Comparison of ENCODE assay signal across 8 cellular contexts in the genomic region with DNA sequence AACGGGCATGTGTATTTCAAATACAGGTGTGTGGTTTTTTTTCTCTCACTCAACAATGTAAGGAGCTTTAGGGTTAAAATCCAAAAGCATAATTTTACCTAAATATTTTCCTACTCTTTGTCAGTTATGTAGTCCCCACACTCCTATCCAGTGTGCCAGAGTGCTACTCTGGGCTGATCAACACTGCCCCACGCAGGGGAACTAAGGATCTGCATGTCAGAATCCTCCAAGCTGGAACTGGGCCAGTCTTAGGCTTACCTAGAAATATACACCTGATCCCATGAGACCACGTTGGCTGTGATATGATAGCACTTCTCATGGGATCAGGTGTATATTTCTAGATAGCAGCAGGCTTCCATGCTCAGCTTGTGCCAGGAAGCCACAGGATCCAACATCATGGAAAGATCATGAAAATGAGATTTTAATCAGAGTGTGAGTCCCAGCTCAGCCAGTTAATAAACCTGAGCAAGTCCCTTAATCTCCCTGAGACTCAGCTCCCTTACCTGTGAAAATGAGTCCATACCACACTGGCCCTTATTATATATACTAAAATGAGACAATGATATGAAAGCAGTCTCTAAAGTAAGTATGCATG. TPM values are rescaled to one million over a fixed set of nuclear protein-coding genes. Genes with fewer than 3 reads are reported as not detected.
DNase-seq lines count a peak whose midpoint lies in the region; ATAC-seq, FAIRE-seq and TF ChIP-seq lines count a peak whose summit lies in the region.

No MANE protein-coding gene starts in this region.

- H3K9me3 Mint-ChIP-seq in activated CD8-positive, alpha-beta T cell treated with anti-CD3 and anti-CD28 coated beads for 36 hours: peaks cover 3% of the 10 kb centered on the region
- H3K9me3 Mint-ChIP-seq in stimulated activated effector memory CD8-positive, alpha-beta T cell treated with anti-CD3 and anti-CD28 coated beads, Interleukin-12 subunit alpha, Interleukin-12 subunit beta, amount 100 ng/mL, for 72 hours: no peaks in the 10 kb centered on the region

- CTCF ChIA-PET in activated CD8-positive, alpha-beta T cell treated with anti-CD3 and anti-CD28 coated beads for 36 hours (lab: Charles Lee): interaction anchor here (0.6 to 5.5 kb wide), 39 partner anchors 10 to 273 kb away, joined by 3 to 45 read pairs (median 5); partner anchors contain the start of gene CCDC141

- no peaks in the 10 kb centered on the region for H3K27me3 Mint-ChIP-seq in activated CD8-positive, alpha-beta T cell treated with anti-CD3 and anti-CD28 coated beads for 36 hours

- peak; percentile 84 for FAIRE-seq in GM18507 (lab: Jason Lieb, UNC)

- H3K27ac ChIP-seq in left ventricle myocardium inferior (replicated peaks): peak overlapping the region; percentile 70
- H3K27ac ChIP-seq in esophagus muscularis mucosa (replicated peaks in 1 of 4): no peak overlapping the region

- H3K4me1 ChIP-seq in left ventricle myocardium inferior: peaks cover 29% of the 10 kb centered on the region
- H3K4me1 ChIP-seq in esophagus muscularis mucosa: no peaks in the 10 kb centered on the region

- H3K4me3 Mint-ChIP-seq in activated CD8-positive, alpha-beta T cell treated with anti-CD3 and anti-CD28 coated beads for 36 hours: no peak overlapping the region
- H3K4me3 Mint-ChIP-seq in stimulated activated effector memory CD8-positive, alpha-beta T cell treated with anti-CD3 and anti-CD28 coated beads, Interleukin-12 subunit alpha, Interleukin-12 subunit beta, amount 100 ng/mL, for 72 hours: no peak overlapping the region

- no peak for TF ChIP-seq POLR2A in esophagus muscularis mucosa (IDR thresholded peaks at IDR 0.05; ENCODE audit: low read depth)

- H3K36me3 Mint-ChIP-seq in activated CD8-positive, alpha-beta T cell treated with anti-CD3 and anti-CD28 coated beads for 36 hours (ENCODE audit: low read depth): peaks cover 5% of the 10 kb centered on the region
- no peaks in the 10 kb centered on the region for H3K36me3 Mint-ChIP-seq in stimulated activated effector memory CD8-positive, alpha-beta T cell treated with anti-CD3 and anti-CD28 coated beads, Interleukin-12 subunit alpha, Interleukin-12 subunit beta, amount 100 ng/mL, for 72 hours

- WGBS in esophagus muscularis mucosa: 33% methylated on average over 3 of the region's 3 CpGs

- peaks cover 30% of the 10 kb centered on the region for H3K4me1 Mint-ChIP-seq in activated CD8-positive, alpha-beta T cell treated with anti-CD3 and anti-CD28 coated beads for 36 hours (ENCODE audit: low read depth)
- H3K4me1 Mint-ChIP-seq in stimulated activated effector memory CD8-positive, alpha-beta T cell treated with anti-CD3 and anti-CD28 coated beads, Interleukin-12 subunit alpha, Interleukin-12 subunit beta, amount 100 ng/mL, for 72 hours: no peaks in the 10 kb centered on the region

- H3K9me3 ChIP-seq in left ventricle myocardium inferior (replicated peaks) (no peaks in the 10 kb centered on the region), esophagus muscularis mucosa (no peaks in the 10 kb centered on the region)

- TF ChIP-seq EP300 in esophagus muscularis mucosa (IDR thresholded peaks at IDR 0.05): no peak

- no peak overlapping the region for H3K4me3 ChIP-seq in AG10803 (ENCODE audit: low read length)
- H3K4me3 ChIP-seq in left ventricle myocardium inferior: no peak overlapping the region
- no peak overlapping the region for H3K4me3 ChIP-seq in esophagus muscularis mucosa

- TF ChIP-seq CTCF in AG10803 (conservative IDR thresholded peaks at IDR 0.05; ENCODE audit: low read length) (peak; percentile 41), left ventricle myocardium inferior (IDR thresholded peaks at IDR 0.05; ENCODE audit: borderline replicate concordance) (peak; percentile 52), esophagus muscularis mucosa (IDR thresholded peaks at IDR 0.05) (peak in 1 of 3 experiments; percentile 19)
- peak; percentile 63 for TF ChIP-seq CTCF in activated CD8-positive, alpha-beta T cell treated with anti-CD3 and anti-CD28 coated beads for 36 hours (IDR thresholded peaks at IDR 0.05)

- peak; percentile 51 for ATAC-seq in HG02943 (IDR thresholded peaks at IDR 0.05; ENCODE audit: low read depth, unreplicated experiment)
- peak; percentile 94 for ATAC-seq in activated CD8-positive, alpha-beta T cell treated with anti-CD3 and anti-CD28 coated beads for 36 hours
- peak; percentile 73 for ATAC-seq in stimulated activated effector memory CD8-positive, alpha-beta T cell treated with anti-CD3 and anti-CD28 coated beads, Interleukin-12 subunit alpha, Interleukin-12 subunit beta, amount 100 ng/mL, for 72 hours

- POLR2A ChIA-PET in activated CD8-positive, alpha-beta T cell treated with anti-CD3 and anti-CD28 coated beads for 36 hours (lab: Charles Lee): no interaction called here

- DNase-seq in AG10803 (ENCODE audit: low read depth) (no peak), GM18507 (ENCODE audit: extremely low spot score, insufficient read length, low read depth) (no peak), NCI-H2107 (lab: John Stamatoyannopoulos, UW) (peak; percentile 78), left ventricle myocardium inferior (no peak), esophagus muscularis mucosa (ENCODE audit: extremely low spot score) (no peak)
- DNase-seq in activated CD8-positive, alpha-beta T cell treated with anti-CD3 and anti-CD28 coated beads for 36 hours: peak; percentile 75
- DNase-seq in stimulated activated effector memory CD8-positive, alpha-beta T cell treated with anti-CD3 and anti-CD28 coated beads, Interleukin-12 subunit alpha, Interleukin-12 subunit beta, amount 100 ng/mL, for 72 hours (ENCODE audit: low spot score in 2 of 2): no peak

- intact Hi-C loops in activated CD8-positive, alpha-beta T cell treated with anti-CD3 and anti-CD28 coated beads for 36 hours (cut with micrococcal nuclease): no loop called here
- intact Hi-C loops in left ventricle myocardium inferior (cut with micrococcal nuclease) (no loop called here), esophagus muscularis mucosa (cut with DNase I) (no loop called here)

- H3K27me3 ChIP-seq in left ventricle myocardium inferior (ENCODE audit: low read depth) (no peaks in the 10 kb centered on the region), esophagus muscularis mucosa (no peaks in the 10 kb centered on the region)

- H3K36me3 ChIP-seq in left ventricle myocardium inferior (no peaks in the 10 kb centered on the region), esophagus muscularis mucosa (no peaks in the 10 kb centered on the region)

- no peak overlapping the region for H3K27ac Mint-ChIP-seq in activated CD8-positive, alpha-beta T cell treated with anti-CD3 and anti-CD28 coated beads for 36 hours
- no peak overlapping the region for H3K27ac Mint-ChIP-seq in stimulated activated effector memory CD8-positive, alpha-beta T cell treated with anti-CD3 and anti-CD28 coated beads, Interleukin-12 subunit alpha, Interleukin-12 subunit beta, amount 100 ng/mL, for 72 hours

RNA-seq across cellular contexts. Expression of gene CCDC141, which starts 29.7 kb away (rescaled TPM):
- 1 to 10 TPM; 6.5 to 7.8 TPM for total RNA-seq in activated CD8-positive, alpha-beta T cell treated with anti-CD3 and anti-CD28 coated beads for 36 hours
- total RNA-seq in left ventricle myocardium inferior: 208 TPM
- 1 to 10 TPM; 2.7 to 8.7 (median 4.1) TPM for total RNA-seq in esophagus muscularis mucosa

Comparison
In these comparisons a context has a peak if more than half of its experiments do, and no peak if none do; other contexts are left out.
1. DNase-seq: peak in NCI-H2107 (single experiment) and activated CD8-positive, alpha-beta T cell treated with anti-CD3 and anti-CD28 coated beads for 36 hours (single experiment); none in AG10803 (single experiment), GM18507 (single experiment), left ventricle myocardium inferior (single experiment), stimulated activated effector memory CD8-positive, alpha-beta T cell treated with anti-CD3 and anti-CD28 coated beads, Interleukin-12 subunit alpha, Interleukin-12 subunit beta, amount 100 ng/mL, for 72 hours (0 of 2) and esophagus muscularis mucosa (single experiment).
2. RNA of gene CCDC141, which starts 29.7 kb away (total RNA-seq): 208 TPM in left ventricle myocardium inferior (single experiment); 6.5 to 7.8 TPM in activated CD8-positive, alpha-beta T cell treated with anti-CD3 and anti-CD28 coated beads for 36 hours and 2.7 to 8.7 TPM in esophagus muscularis mucosa; every median in the first group is over 10 times any median in the second.
3. Peak in every context shown above with its lines, with median percentiles within 50 percentile points of each other: ATAC-seq.